8 cellular contexts compared by ENCODE assay signal in the genomic region with DNA sequence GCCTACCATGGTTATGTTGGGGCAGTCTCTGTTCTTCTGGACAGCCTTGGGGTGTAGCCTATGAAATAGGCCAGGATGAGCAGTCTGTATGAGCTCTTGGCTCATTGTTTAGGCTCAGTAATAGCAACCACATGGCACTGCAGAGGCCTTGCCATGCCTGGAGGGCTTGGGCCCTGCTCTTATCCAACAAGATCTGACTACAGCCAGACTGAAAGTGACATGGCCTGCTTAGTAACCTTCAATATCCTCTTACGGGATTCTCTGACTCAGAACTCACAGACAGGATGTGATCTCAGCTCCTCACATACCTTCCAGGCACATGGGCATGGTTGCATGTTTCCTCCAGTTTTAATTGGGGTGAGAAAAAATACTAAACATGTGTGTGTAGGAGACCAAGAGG.
DNase-seq lines count a peak whose midpoint lies in the region; ATAC-seq and TF ChIP-seq lines count a peak whose summit lies in the region.

No MANE protein-coding gene starts in this region.

- H3K36me3 ChIP-seq in breast epithelium = no peaks in the 10 kb centered on the region

- DNase-seq in SK-MEL-5 (ENCODE audit: low read depth, low spot score) = peak; percentile 14
- DNase-seq in breast epithelium (ENCODE audit: low spot score in 2 of 2) = peak; percentile 84 to 89
- no peak for DNase-seq in NCI-H345 treated with DMSO at 0.1 percent for 48 hours (lab: John Stamatoyannopoulos, UW; ENCODE audit: unreplicated experiment)
- no peak for DNase-seq in hypothalamus (lab: John Stamatoyannopoulos, UW)
- DNase-seq in sciatic nerve (ENCODE audit: low spot score) = no peak

- TF ChIP-seq CTCF in breast epithelium (IDR thresholded peaks at IDR 0.05) = no peak

- intact Hi-C loops in breast epithelium (cut with DNase I; ENCODE audit: low total_unique reads) (no loop called here), sciatic nerve (cut with DNase I) (no loop called here)

- H3K4me3 ChIP-seq in breast epithelium = no peak overlapping the region
- H3K4me3 ChIP-seq in skin epidermis = no peak overlapping the region

- in situ Hi-C loops in SK-MEL-5 (cut with HindIII; ENCODE audit: low pct_unique_long_range_greater_than_20kb, low sequenced_read_pairs) = no loop called here

- peak overlapping the region; percentile 78 to 84 for H3K27ac ChIP-seq in breast epithelium
- peak overlapping the region in 16 of 21 experiments; percentile 29 to 84 (median 63) for H3K27ac ChIP-seq in skin epidermis

- H3K27me3 ChIP-seq in breast epithelium = no peaks in the 10 kb centered on the region

- ATAC-seq in GM18499 (IDR thresholded peaks at IDR 0.05; ENCODE audit: insufficient read depth, unreplicated experiment) = peak; percentile 78
- peak; percentile 88 for ATAC-seq in HG02678 (IDR thresholded peaks at IDR 0.05; ENCODE audit: unreplicated experiment)
- no peak for ATAC-seq in sciatic nerve

- no peaks in the 10 kb centered on the region for H3K4me1 ChIP-seq in breast epithelium

- no peaks in the 10 kb centered on the region for H3K9me3 ChIP-seq in breast epithelium

- no peak for TF ChIP-seq POLR2A in breast epithelium (IDR thresholded peaks at IDR 0.05)

Comparison
In these comparisons a context has a peak if more than half of its experiments do, and no peak if none do; other contexts are left out.
1. DNase-seq: peak in SK-MEL-5 (single experiment) and breast epithelium (2 of 2); none in NCI-H345 treated with DMSO at 0.1 percent for 48 hours (single experiment), hypothalamus (0 of 51) and sciatic nerve (single experiment).